Comparison of ENCODE assay signal across 1 cellular context in the genomic region with DNA sequence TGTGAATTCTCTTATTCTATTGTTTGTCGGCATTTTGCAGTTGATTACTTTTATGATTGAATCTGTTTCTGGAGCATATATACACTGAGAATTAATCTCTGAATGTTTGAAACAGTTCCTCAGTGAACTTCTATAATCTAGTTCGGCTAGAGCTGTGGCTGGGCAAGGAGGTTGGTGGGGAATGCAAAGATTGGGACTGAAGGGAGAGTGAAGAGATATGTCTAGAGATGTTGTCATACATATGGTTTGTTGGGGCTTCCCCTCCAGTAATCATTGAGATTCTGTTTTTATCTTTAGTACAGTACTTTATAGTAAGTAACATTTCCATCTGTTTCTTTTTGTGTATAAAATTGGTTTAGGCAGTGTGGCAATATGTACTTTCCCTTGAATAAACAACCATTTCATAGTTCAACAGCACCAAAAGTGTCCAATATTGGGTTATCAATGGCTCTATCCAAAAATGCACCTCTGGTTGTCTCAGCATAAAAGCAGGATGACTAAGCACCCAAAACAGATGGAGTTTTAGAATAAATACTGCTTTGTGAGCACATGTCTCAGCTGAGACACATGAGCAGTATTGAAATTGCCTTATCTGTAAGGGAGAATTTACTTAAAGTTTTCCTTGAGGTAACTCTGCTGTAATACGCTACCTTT.
TF ChIP-seq lines count a peak whose summit lies in the region.

No MANE protein-coding gene starts in this region.

TF ChIP-seq in GM12878, 131 proteins besides CTCF, POLR2A, EP300 and RAD21 (continued from another document):
- TF ChIP-seq, protein P1, sequence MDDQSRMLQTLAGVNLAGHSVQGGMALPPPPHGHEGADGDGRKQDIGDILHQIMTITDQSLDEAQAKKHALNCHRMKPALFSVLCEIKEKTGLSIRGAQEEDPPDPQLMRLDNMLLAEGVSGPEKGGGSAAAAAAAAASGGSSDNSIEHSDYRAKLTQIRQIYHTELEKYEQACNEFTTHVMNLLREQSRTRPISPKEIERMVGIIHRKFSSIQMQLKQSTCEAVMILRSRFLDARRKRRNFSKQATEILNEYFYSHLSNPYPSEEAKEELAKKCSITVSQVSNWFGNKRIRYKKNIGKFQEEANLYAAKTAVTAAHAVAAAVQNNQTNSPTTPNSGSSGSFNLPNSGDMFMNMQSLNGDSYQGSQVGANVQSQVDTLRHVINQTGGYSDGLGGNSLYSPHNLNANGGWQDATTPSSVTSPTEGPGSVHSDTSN (IDR thresholded peaks at IDR 0.05; ENCODE audit: insufficient replicate concordance, low read depth, low read length) = no peak
- TF ChIP-seq CHD4 (IDR thresholded peaks at IDR 0.05) = no peak
- TF ChIP-seq, protein P2, sequence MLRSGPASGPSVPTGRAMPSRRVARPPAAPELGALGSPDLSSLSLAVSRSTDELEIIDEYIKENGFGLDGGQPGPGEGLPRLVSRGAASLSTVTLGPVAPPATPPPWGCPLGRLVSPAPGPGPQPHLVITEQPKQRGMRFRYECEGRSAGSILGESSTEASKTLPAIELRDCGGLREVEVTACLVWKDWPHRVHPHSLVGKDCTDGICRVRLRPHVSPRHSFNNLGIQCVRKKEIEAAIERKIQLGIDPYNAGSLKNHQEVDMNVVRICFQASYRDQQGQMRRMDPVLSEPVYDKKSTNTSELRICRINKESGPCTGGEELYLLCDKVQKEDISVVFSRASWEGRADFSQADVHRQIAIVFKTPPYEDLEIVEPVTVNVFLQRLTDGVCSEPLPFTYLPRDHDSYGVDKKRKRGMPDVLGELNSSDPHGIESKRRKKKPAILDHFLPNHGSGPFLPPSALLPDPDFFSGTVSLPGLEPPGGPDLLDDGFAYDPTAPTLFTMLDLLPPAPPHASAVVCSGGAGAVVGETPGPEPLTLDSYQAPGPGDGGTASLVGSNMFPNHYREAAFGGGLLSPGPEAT (IDR thresholded peaks at IDR 0.05; ENCODE audit: low read depth) = no peak
